Comparison of ENCODE assay signal across 10 cellular contexts in the genomic region with DNA sequence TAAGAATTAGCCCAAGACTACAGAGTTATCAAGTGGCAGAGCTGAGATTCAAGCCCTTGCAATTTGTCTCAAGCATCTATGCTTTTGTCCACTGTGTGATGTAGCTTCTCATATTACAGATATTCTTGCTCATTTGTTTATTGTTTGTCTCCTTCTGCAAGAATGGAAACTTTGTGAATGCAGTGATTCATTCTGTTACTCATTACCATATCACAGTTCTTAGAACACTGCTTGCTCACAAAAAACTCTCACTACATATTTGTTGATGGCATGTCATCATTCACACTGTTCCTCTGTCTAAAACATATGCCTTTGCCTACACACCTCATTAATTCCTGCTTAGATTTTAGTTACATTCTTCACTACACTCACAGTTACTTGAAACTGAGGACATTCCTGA.
A peak's percentile ranks its signal among the peaks of the same experiment; 100 is the strongest.
DNase-seq lines count a peak whose midpoint lies in the region; ATAC-seq and TF ChIP-seq lines count a peak whose summit lies in the region.
"Had no signal": no experiment of that assay in that cellular context is flagged by ENCODE, and none has a peak within 500 bp of the region (broad histone marks: within the 10 kb centered on the region; RNA-seq: fewer than 3 reads in every experiment).

No MANE protein-coding gene starts in this region.

- DNase-seq in NCI-H446 treated with DMSO at 0.1 percent for 48 hours (lab: John Stamatoyannopoulos, UW) (peak; percentile 16), NCI-H446 (lab: John Stamatoyannopoulos, UW) (no peak), chondrocyte (ENCODE audit: low spot score) (no peak), tibial nerve (ENCODE audit: low spot score in 2 of 2) (no peak), OCI-M2 (lab: John Stamatoyannopoulos, UW; ENCODE audit: unreplicated experiment) (no peak), upper lobe of right lung (no peak), occipital lobe (lab: John Stamatoyannopoulos, UW) (no peak)
- DNase-seq: activated B cell treated with CpG ODN at 0.5 μM for 24 hours had no signal

- H3K27me3 Mint-ChIP-seq in chondrocyte (ENCODE audit: low read depth), result no peaks in the 10 kb centered on the region
- H3K27me3 Mint-ChIP-seq: activated B cell treated with CpG ODN at 0.5 μM for 24 hours had no signal

- no peaks in the 10 kb centered on the region for H3K36me3 ChIP-seq in tibial nerve
- H3K36me3 ChIP-seq in upper lobe of right lung, result no peaks in the 10 kb centered on the region

- H3K27ac Mint-ChIP-seq in chondrocyte (ENCODE audit: unreplicated experiment), result peak overlapping the region; percentile 0
- H3K27ac Mint-ChIP-seq: activated B cell treated with CpG ODN at 0.5 μM for 24 hours had no signal

- TF ChIP-seq CTCF in chondrocyte (IDR thresholded peaks at IDR 0.05) (no peak), tibial nerve (IDR thresholded peaks at IDR 0.05) (no peak), upper lobe of right lung (IDR thresholded peaks at IDR 0.05) (no peak)

- peaks cover 22% of the 10 kb centered on the region for H3K4me1 Mint-ChIP-seq in chondrocyte (ENCODE audit: low read depth)
- H3K4me1 Mint-ChIP-seq: activated B cell treated with CpG ODN at 0.5 μM for 24 hours had no signal

- peak in 1 of 2 donors; percentile 38 for TF ChIP-seq EP300 in tibial nerve (IDR thresholded peaks at IDR 0.05)

- H3K27ac ChIP-seq in tibial nerve (peak overlapping the region; percentile 1 to 88 (median 47)), upper lobe of right lung (no peak overlapping the region)

- H3K4me3 ChIP-seq in tibial nerve (no peak overlapping the region), upper lobe of right lung (no peak overlapping the region)
- H3K4me3 ChIP-seq: K562 had no signal

- H3K36me3 Mint-ChIP-seq in chondrocyte (ENCODE audit: low read depth), result no peaks in the 10 kb centered on the region

- no peak for TF ChIP-seq POLR2A in tibial nerve (IDR thresholded peaks at IDR 0.05)

- peaks cover 0 to 12% (median 0%) of the 10 kb centered on the region in 4 donors for H3K4me1 ChIP-seq in tibial nerve
- no peaks in the 10 kb centered on the region for H3K4me1 ChIP-seq in upper lobe of right lung

- H3K27me3 ChIP-seq in tibial nerve (no peaks in the 10 kb centered on the region), upper lobe of right lung (no peaks in the 10 kb centered on the region)

- intact Hi-C loops in upper lobe of right lung (cut with DNase I), result no loop called here

- peaks cover 0 to 4% (median 0%) of the 10 kb centered on the region in 4 donors for H3K9me3 ChIP-seq in tibial nerve
- H3K9me3 ChIP-seq in upper lobe of right lung, result no peaks in the 10 kb centered on the region

- H3K9me3 Mint-ChIP-seq in chondrocyte (ENCODE audit: low read depth), result no peaks in the 10 kb centered on the region
- H3K9me3 Mint-ChIP-seq: activated B cell treated with CpG ODN at 0.5 μM for 24 hours had no signal

- no peak overlapping the region for H3K4me3 Mint-ChIP-seq in chondrocyte (ENCODE audit: unreplicated experiment)
- H3K4me3 Mint-ChIP-seq: activated B cell treated with CpG ODN at 0.5 μM for 24 hours had no signal

- ATAC-seq in HG03280 (IDR thresholded peaks at IDR 0.05; ENCODE audit: unreplicated experiment), result peak; percentile 63
- ATAC-seq in upper lobe of right lung, result no peak
- ATAC-seq: K562 had no signal
